ENCODE assay signal across 31 cellular contexts in the genomic region with DNA sequence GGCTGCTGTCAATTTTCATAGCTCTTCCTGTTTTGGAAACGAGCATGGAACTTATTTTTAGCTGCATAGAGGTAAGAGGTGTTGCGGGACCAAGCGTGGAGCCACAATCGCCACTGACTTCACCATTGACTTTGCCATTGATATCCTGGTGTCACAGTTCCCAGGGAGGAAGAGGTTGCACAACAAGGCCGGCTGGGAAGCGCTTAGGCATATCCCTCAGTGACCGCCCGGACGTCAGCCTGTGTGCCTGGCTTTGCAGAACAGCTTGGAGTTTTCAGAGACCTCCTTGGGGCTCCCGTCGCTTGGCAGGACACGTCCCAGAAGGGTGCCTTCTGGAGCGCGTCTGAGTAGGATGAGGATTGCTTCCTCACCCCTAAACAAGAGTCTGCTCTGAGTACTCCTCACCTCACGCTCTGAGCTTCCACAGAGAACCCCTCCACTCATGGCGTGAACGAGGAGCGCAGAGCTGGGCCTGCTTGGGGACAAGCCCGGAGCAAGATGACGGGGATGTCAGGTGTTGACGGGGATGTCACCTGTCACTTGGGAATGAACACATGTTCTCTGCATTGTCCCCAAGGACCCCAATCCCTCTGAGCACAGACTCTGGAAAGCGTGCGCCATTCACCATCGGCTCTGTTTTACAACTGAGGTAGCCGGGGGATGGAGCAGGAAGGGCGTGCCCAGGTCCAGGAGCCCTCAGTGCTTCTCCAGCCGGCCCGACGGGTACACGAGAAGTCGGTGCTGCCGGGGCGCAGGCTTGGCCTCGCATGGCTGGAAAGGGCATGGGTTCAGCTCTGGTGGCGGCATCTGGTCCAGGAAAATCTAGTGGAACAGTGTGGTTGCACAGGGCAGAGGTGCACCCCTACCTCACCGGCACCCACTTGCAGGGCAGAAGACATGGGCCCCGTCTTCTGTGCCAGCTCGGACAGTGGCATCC.
"Had no signal": no experiment of that assay in that cellular context is flagged by ENCODE, and none has a peak within 500 bp of the region (broad histone marks: within the 10 kb centered on the region; RNA-seq: fewer than 3 reads in every experiment).

No MANE protein-coding gene starts in this region.

- H3K36me3 Mint-ChIP-seq: activated naive CD8-positive, alpha-beta T cell; brain; stimulated activated naive B cell treated with anti-CD40 and anti-IgM and Interleukin-4, amounts not matched to agents 10 μg/mL and 1 μg/mL and 100 μg/mL, for 72 hours had no signal

- H3K4me3 ChIP-seq: ascending aorta, cardiac muscle cell, heart left ventricle, left ventricle myocardium inferior, lung, mucosa of descending colon, pancreas, prostate gland, smooth muscle cell, testis, transverse colon, vagina had no signal

- H3K9me3 Mint-ChIP-seq: stimulated activated naive B cell treated with anti-CD40 and anti-IgM and Interleukin-4, amounts not matched to agents 10 μg/mL and 1 μg/mL and 100 μg/mL, for 72 hours had no signal

- H3K4me1 ChIP-seq: ascending aorta, heart left ventricle, left ventricle myocardium inferior, pancreas, prostate gland, testis, vagina had no signal

- H3K9me3 ChIP-seq: ascending aorta, mucosa of descending colon, neutrophil, pancreas, prostate gland, testis, transverse colon, vagina had no signal

- H3K27me3 Mint-ChIP-seq: activated B cell treated with CpG ODN at 0.5 μM for 24 hours; activated naive CD8-positive, alpha-beta T cell; stimulated activated naive B cell treated with anti-CD40 and anti-IgM and Interleukin-4, amounts not matched to agents 10 μg/mL and 1 μg/mL and 100 μg/mL, for 72 hours had no signal

- H3K27ac ChIP-seq: ascending aorta, cardiac muscle cell, heart left ventricle, left ventricle myocardium inferior, neutrophil, pancreas, prostate gland, testis, transverse colon, vagina had no signal

- ATAC-seq: activated CD8-positive, alpha-beta T cell treated with anti-CD3 and anti-CD28 coated beads for 36 hours; effector memory CD8-positive, alpha-beta T cell; mucosa of descending colon; pancreas; stimulated activated naive B cell treated with anti-CD40 and anti-IgM and Interleukin-4, amounts not matched to agents 10 μg/mL and 1 μg/mL and 100 μg/mL, for 72 hours had no signal

- H3K36me3 ChIP-seq: ascending aorta, cardiac muscle cell, heart left ventricle, left ventricle myocardium inferior, neutrophil, pancreas, prostate gland, transverse colon, vagina had no signal

- H3K4me3 Mint-ChIP-seq: activated B cell treated with CpG ODN at 0.5 μM for 24 hours; activated CD8-positive, alpha-beta T cell treated with anti-CD3 and anti-CD28 coated beads for 36 hours; activated naive CD8-positive, alpha-beta T cell; brain; effector memory CD8-positive, alpha-beta T cell; nephron; stimulated activated naive B cell treated with anti-CD40 and anti-IgM and Interleukin-4, amounts not matched to agents 10 μg/mL and 1 μg/mL and 100 μg/mL, for 72 hours; T-helper 2 cell treated with Interferon-gamma antibody and Interleukin-4, amounts not matched to agents 5 μg/mL and 100 μg/mL, for 36 hours had no signal

- H3K4me1 Mint-ChIP-seq: activated B cell treated with CpG ODN at 0.5 μM for 24 hours; brain; nephron; stimulated activated naive B cell treated with anti-CD40 and anti-IgM and Interleukin-4, amounts not matched to agents 10 μg/mL and 1 μg/mL and 100 μg/mL, for 72 hours had no signal

- H3K4me2 ChIP-seq: smooth muscle cell had no signal

- DNase-seq: activated B cell treated with CpG ODN at 0.5 μM for 24 hours; activated CD4-positive, alpha-beta T cell treated with anti-CD3 and anti-CD28 coated beads, Interleukin-2, amount 50 U/mL, for 1 hour; activated CD8-positive, alpha-beta T cell treated with anti-CD3 and anti-CD28 coated beads for 36 hours; activated effector memory CD4-positive, alpha-beta T cell treated with Interleukin-2 at 50 U/mL for 16 hours; activated naive CD4-positive, alpha-beta T cell treated with Interleukin-2 at 50 U/mL for 16 hours; activated T-cell treated with anti-CD3 and anti-CD28 coated beads for 4 hours; cortex of kidney; effector memory CD8-positive, alpha-beta T cell; foreskin fibroblast; left ventricle myocardium inferior; mesendoderm; stimulated activated CD4-positive, alpha-beta T cell treated with anti-CD3 and anti-CD28 coated beads, Interleukin-15, amount 100 ng/mL, for 24 hours; stimulated activated CD4-positive, alpha-beta T cell treated with anti-CD3 and anti-CD28 coated beads, Interleukin-2, amount 100 ng/mL, for 24 hours; stimulated activated naive B cell treated with anti-CD40 and anti-IgM and Interleukin-4, amounts not matched to agents 10 μg/mL and 1 μg/mL and 100 μg/mL, for 72 hours; T-helper 1 cell; testis; transverse colon had no signal

- H3K27ac Mint-ChIP-seq: activated B cell treated with CpG ODN at 0.5 μM for 24 hours; activated CD8-positive, alpha-beta T cell treated with anti-CD3 and anti-CD28 coated beads for 36 hours; activated naive CD8-positive, alpha-beta T cell; effector memory CD8-positive, alpha-beta T cell; nephron; stimulated activated naive B cell treated with anti-CD40 and anti-IgM and Interleukin-4, amounts not matched to agents 10 μg/mL and 1 μg/mL and 100 μg/mL, for 72 hours; T-helper 2 cell treated with Interferon-gamma antibody and Interleukin-4, amounts not matched to agents 5 μg/mL and 100 μg/mL, for 36 hours had no signal

- H3K27me3 ChIP-seq: ascending aorta, cardiac muscle cell, heart left ventricle, neutrophil, pancreas, testis, vagina had no signal
